In genomic region chr2:44886409-44886808, GRCh38 we compare ENCODE assay signal across 24 cellular contexts. TPM values are rescaled to one million over a fixed set of nuclear protein-coding genes. Genes with fewer than 3 reads are reported as not detected.
"Had no signal": no experiment of that assay in that cellular context is flagged by ENCODE, and none has a peak within 500 bp of the region (broad histone marks: within the 10 kb centered on the region; RNA-seq: fewer than 3 reads in every experiment).

No MANE protein-coding gene starts in this region.

- H3K4me3 ChIP-seq: body of pancreas, hepatocyte, left lung, right atrium auricular region, upper lobe of right lung had no signal

- H3K9me3 ChIP-seq: body of pancreas, left lung, right atrium auricular region, upper lobe of right lung had no signal

- DNase-seq: activated CD4-positive, alpha-beta memory T cell treated with anti-CD3 and anti-CD28 coated beads for 36 hours; activated CD4-positive, alpha-beta T cell treated with anti-CD3 and anti-CD28 coated beads for 48 hours; activated effector memory CD4-positive, alpha-beta T cell treated with Interleukin-2 at 50 U/mL for 16 hours; activated naive CD4-positive, alpha-beta T cell treated with anti-CD3 and anti-CD28 coated beads, Interleukin-2, amount 10 ng/mL, durations not matched to agents 7 days and 5 days; activated T-cell treated with anti-CD3 and anti-CD28 coated beads, Interleukin-2, amount 50 U/mL, for 72 hours; body of pancreas; caudate nucleus; effector CD8-positive, alpha-beta T cell; glutamatergic neuron; immature natural killer cell; left lung; natural killer cell; stimulated activated CD4-positive, alpha-beta T cell treated with anti-CD3 and anti-CD28 coated beads, Interleukin-4, amount 100 ng/mL, for 24 hours; stimulated activated naive CD8-positive, alpha-beta T cell treated with anti-CD3 and anti-CD28 coated beads, Interleukin-15, Interleukin-2, amounts not matched to agents 100 U/mL and 50 U/mL, for 24 hours; upper lobe of right lung had no signal

- H3K27ac ChIP-seq: body of pancreas, hepatocyte, left lung, right atrium auricular region, upper lobe of right lung had no signal

- H3K4me1 ChIP-seq: body of pancreas, left lung, right atrium auricular region, upper lobe of right lung had no signal

- H3K27me3 ChIP-seq: body of pancreas, right atrium auricular region had no signal

- H3K36me3 ChIP-seq: left lung, right atrium auricular region, upper lobe of right lung had no signal

- H3K27ac Mint-ChIP-seq: activated CD4-positive, alpha-beta memory T cell treated with anti-CD3 and anti-CD28 coated beads for 36 hours; activated naive CD4-positive, alpha-beta T cell treated with anti-CD3 and anti-CD28 coated beads, Interleukin-2, amount 10 ng/mL, durations not matched to agents 7 days and 5 days; activated T-cell treated with anti-CD3 and anti-CD28 coated beads, Interleukin-2, amount 50 U/mL, for 72 hours; dendritic cell treated with granulocyte-macrophage colony-stimulating factor and Interleukin-4, amounts not matched to agents 40 ng/mL and 50 ng/mL, for 4 days; immature natural killer cell; natural killer cell; progenitor cell of endocrine pancreas had no signal

- H3K4me3 Mint-ChIP-seq: activated CD4-positive, alpha-beta memory T cell treated with anti-CD3 and anti-CD28 coated beads for 36 hours; activated naive CD4-positive, alpha-beta T cell treated with anti-CD3 and anti-CD28 coated beads, Interleukin-2, amount 10 ng/mL, durations not matched to agents 7 days and 5 days; activated T-cell treated with anti-CD3 and anti-CD28 coated beads, Interleukin-2, amount 50 U/mL, for 72 hours; dendritic cell treated with granulocyte-macrophage colony-stimulating factor and Interleukin-4, amounts not matched to agents 40 ng/mL and 50 ng/mL, for 4 days; immature natural killer cell; natural killer cell had no signal

- H3K4me1 Mint-ChIP-seq: activated naive CD4-positive, alpha-beta T cell treated with anti-CD3 and anti-CD28 coated beads, Interleukin-2, amount 10 ng/mL, durations not matched to agents 7 days and 5 days; immature natural killer cell; natural killer cell had no signal

- H2AFZ ChIP-seq: hepatocyte had no signal

- H3K36me3 Mint-ChIP-seq: activated CD4-positive, alpha-beta memory T cell treated with anti-CD3 and anti-CD28 coated beads for 36 hours; activated naive CD4-positive, alpha-beta T cell treated with anti-CD3 and anti-CD28 coated beads, Interleukin-2, amount 10 ng/mL, durations not matched to agents 7 days and 5 days; immature natural killer cell; natural killer cell had no signal

- H3K79me2 ChIP-seq: hepatocyte had no signal

- ATAC-seq: activated T-cell treated with anti-CD3 and anti-CD28 coated beads, Interleukin-2, amount 50 U/mL, for 72 hours; body of pancreas; left lung; natural killer cell; stimulated activated naive CD8-positive, alpha-beta T cell treated with anti-CD3 and anti-CD28 coated beads, Interleukin-15, Interleukin-2, amounts not matched to agents 100 U/mL and 50 U/mL, for 24 hours; upper lobe of right lung had no signal

- H3K4me2 ChIP-seq: hepatocyte had no signal

- H3K9me3 Mint-ChIP-seq: activated CD4-positive, alpha-beta memory T cell treated with anti-CD3 and anti-CD28 coated beads for 36 hours; activated naive CD4-positive, alpha-beta T cell treated with anti-CD3 and anti-CD28 coated beads, Interleukin-2, amount 10 ng/mL, durations not matched to agents 7 days and 5 days; natural killer cell had no signal

RNA-seq across cellular contexts. Expression of gene SIX3, which starts 55.1 kb away (rescaled TPM):
- total RNA-seq: activated CD4-positive, alpha-beta memory T cell treated with anti-CD3 and anti-CD28 coated beads for 36 hours; activated T-cell treated with anti-CD3 and anti-CD28 coated beads, Interleukin-2, amount 50 U/mL, for 72 hours; hepatocyte; kidney epithelial cell; left lung; lung microvascular endothelial cell; osteoblast; progenitor cell of endocrine pancreas; right atrium auricular region; subcutaneous adipose tissue; upper lobe of right lung had no signal
- polyA plus RNA-seq: esophagus, hepatocyte, immature natural killer cell had no signal
